Comparison of ENCODE assay signal across 16 cellular contexts in the genomic region with DNA sequence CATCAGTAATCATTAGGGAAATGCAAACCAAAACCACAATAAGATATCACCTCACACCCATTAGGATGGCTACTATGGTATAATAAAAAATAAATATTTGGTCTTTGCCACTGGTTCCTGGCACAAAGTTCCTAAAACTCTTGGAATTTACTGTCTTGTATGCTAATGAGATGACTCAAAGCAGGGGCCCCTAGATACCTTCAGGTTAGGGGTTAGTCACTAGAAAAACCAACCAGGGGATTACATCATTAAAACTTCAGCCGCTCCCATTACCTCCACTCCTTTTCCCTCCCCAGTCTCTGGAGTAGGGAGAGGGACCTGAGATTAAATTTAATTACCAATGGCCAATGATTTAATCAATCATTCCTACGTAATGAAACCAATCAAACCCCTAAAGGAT. TPM values are rescaled to one million over a fixed set of nuclear protein-coding genes. Genes with fewer than 3 reads are reported as not detected.
DNase-seq lines count a peak whose midpoint lies in the region; ATAC-seq and TF ChIP-seq lines count a peak whose summit lies in the region.
"Had no signal": no experiment of that assay in that cellular context is flagged by ENCODE, and none has a peak within 500 bp of the region (broad histone marks: within the 10 kb centered on the region; RNA-seq: fewer than 3 reads in every experiment).

No MANE protein-coding gene starts in this region.

- H3K36me3 ChIP-seq in IMR-90 (ENCODE audit: control insufficient read depth, insufficient read depth, low read length) = no peaks in the 10 kb centered on the region

- no peaks in the 10 kb centered on the region for H3K9me3 Mint-ChIP-seq in naive thymus-derived CD8-positive, alpha-beta T cell
- H3K9me3 Mint-ChIP-seq: activated CD4-positive, alpha-beta memory T cell treated with anti-CD3 and anti-CD28 coated beads, Interleukin-2, amount 10 ng/mL, durations not matched to agents 7 days and 5 days; stimulated activated memory B cell treated with anti-CD40 and anti-IgM and Interleukin-4, amounts not matched to agents 10 μg/mL and 1 μg/mL and 100 μg/mL, for 72 hours had no signal

- TF ChIP-seq POLR2A in IMR-90 (IDR thresholded peaks at IDR 0.05; ENCODE audit: low read depth, low read length) = no peak

- no peak overlapping the region for H2BK15ac ChIP-seq in IMR-90 (ENCODE audit: low read depth, low read length)

- BruUV-seq in IMR-90 (replicated peaks; lab: Mats Ljungman, UMichigan) = no TSS peak

- no peak overlapping the region for H2AK9ac ChIP-seq in IMR-90 (replicated peaks; ENCODE audit: low read depth, low read length, poor library complexity)

- no peak overlapping the region for H2AFZ ChIP-seq in IMR-90 (replicated peaks; ENCODE audit: low read length, poor library complexity)

- H2AK5ac ChIP-seq in IMR-90 (ENCODE audit: low read depth, low read length) = no peak overlapping the region

- no peak overlapping the region for H3K23ac ChIP-seq in IMR-90 (ENCODE audit: low read depth, low read length)

- H3K79me1 ChIP-seq in IMR-90 (ENCODE audit: low read depth in 1 of 2, low read length in 2 of 2) = no peaks in the 10 kb centered on the region

- dilution Hi-C loops in IMR-90 (cut with HindIII; ENCODE audit: low sequenced_read_pairs, unreplicated experiment) = no loop called here

- no peak overlapping the region for H4K91ac ChIP-seq in IMR-90 (ENCODE audit: insufficient read depth, low read depth, low read length)

- no peak overlapping the region for H3K27ac Mint-ChIP-seq in naive thymus-derived CD8-positive, alpha-beta T cell
- H3K27ac Mint-ChIP-seq: activated CD4-positive, alpha-beta memory T cell treated with anti-CD3 and anti-CD28 coated beads, Interleukin-2, amount 10 ng/mL, durations not matched to agents 7 days and 5 days; stimulated activated memory B cell treated with anti-CD40 and anti-IgM and Interleukin-4, amounts not matched to agents 10 μg/mL and 1 μg/mL and 100 μg/mL, for 72 hours had no signal

- TF ChIP-seq CTCF in IMR-90 (conservative IDR thresholded peaks at IDR 0.05; ENCODE audit: low read depth, low read length) (no peak), GM10248 (IDR thresholded peaks at IDR 0.05; ENCODE audit: control extremely low read depth, extremely low read depth, low read depth, missing control alignments) (no peak)

- no peak overlapping the region for H2BK5ac ChIP-seq in IMR-90 (ENCODE audit: low read depth, low read length, poor library complexity, severe bottlenecking)

- no peaks in the 10 kb centered on the region for H3K4me1 ChIP-seq in IMR-90 (ENCODE audit: control insufficient read depth, insufficient read depth, low read length)

- no peak overlapping the region for H3K4me2 ChIP-seq in IMR-90 (ENCODE audit: low read depth, low read length)

- no peaks in the 10 kb centered on the region for H4K20me1 ChIP-seq in IMR-90 (ENCODE audit: insufficient read depth, low read length)

- TF ChIP-seq RAD21 in IMR-90 (IDR thresholded peaks at IDR 0.05; ENCODE audit: low read length) = no peak

- H3K9me3 ChIP-seq in IMR-90 (ENCODE audit: control insufficient read depth, insufficient read depth, low read length) = no peaks in the 10 kb centered on the region

- H3K4ac ChIP-seq in IMR-90 (ENCODE audit: low read depth, low read length) = no peak overlapping the region

- in situ Hi-C loops in Caki2 (cut with HindIII; ENCODE audit: low pct_unique_long_range_greater_than_20kb, low sequenced_read_pairs) (no loop called here), IMR-90 (cut with MboI; ENCODE audit: low sequenced_read_pairs) (no loop called here)

- H3K9ac ChIP-seq in IMR-90 (ENCODE audit: low read depth, low read length) = no peak overlapping the region

- peaks cover 2% of the 10 kb centered on the region; the same call in 1 of the 2 replicates for H3K27me3 ChIP-seq in IMR-90 (ENCODE audit: control insufficient read depth, insufficient read depth, low read length)
- H3K27me3 ChIP-seq: dorsolateral prefrontal cortex had no signal

- H2BK20ac ChIP-seq in IMR-90 (ENCODE audit: low read depth, low read length) = no peak overlapping the region

- H3K14ac ChIP-seq in IMR-90 (replicated peaks; ENCODE audit: low read depth, low read length) = no peak overlapping the region

- H4K5ac ChIP-seq in IMR-90 (ENCODE audit: low read depth, low read length) = no peak overlapping the region

- WGBS in IMR-90 (ENCODE audit: extremely low coverage in 2 of 2, insufficient read length in 1 of 2), 2 experiments = no CpG with 5 or more reads among the region's 2 CpGs

- no peak overlapping the region for H2BK120ac ChIP-seq in IMR-90 (ENCODE audit: low read depth, low read length)

- H3K9me1 ChIP-seq in IMR-90 (ENCODE audit: insufficient read depth, low read length) = no peaks in the 10 kb centered on the region

- peak; percentile 22 for ATAC-seq in IMR-90 (ENCODE audit: low read depth)
- ATAC-seq in naive thymus-derived CD8-positive, alpha-beta T cell = no peak
- ATAC-seq: K562; stimulated activated memory B cell treated with anti-CD40 and anti-IgM and Interleukin-4, amounts not matched to agents 10 μg/mL and 1 μg/mL and 100 μg/mL, for 72 hours had no signal

- CTCF ChIA-PET in IMR-90 (lab: Yijun Ruan, JAX) = no interaction called here
- CTCF ChIA-PET in GM10248 (lab: Yijun Ruan, JAX) = no interaction called here

- no peak overlapping the region for H3K18ac ChIP-seq in IMR-90 (ENCODE audit: low read depth, low read length)

- peaks cover 4 to 21% (median 17%) of the 10 kb centered on the region in 5 donors for H3K27me3 Mint-ChIP-seq in naive thymus-derived CD8-positive, alpha-beta T cell

- intact Hi-C loops in IMR-90 (cut with micrococcal nuclease) = no loop called here

- H3K4me3 Mint-ChIP-seq in naive thymus-derived CD8-positive, alpha-beta T cell = no peak overlapping the region
- H3K4me3 Mint-ChIP-seq: activated CD4-positive, alpha-beta memory T cell treated with anti-CD3 and anti-CD28 coated beads, Interleukin-2, amount 10 ng/mL, durations not matched to agents 7 days and 5 days; stimulated activated memory B cell treated with anti-CD40 and anti-IgM and Interleukin-4, amounts not matched to agents 10 μg/mL and 1 μg/mL and 100 μg/mL, for 72 hours had no signal

- no peak overlapping the region for H4K8ac ChIP-seq in IMR-90 (ENCODE audit: low read depth in 2 of 2, low read length in 2 of 2)

- no peak overlapping the region for H3K27ac ChIP-seq in IMR-90 (ENCODE audit: insufficient read depth, low read length)
- H3K27ac ChIP-seq: dorsolateral prefrontal cortex had no signal

- POLR2A ChIA-PET in IMR-90 (lab: Charles Lee; ENCODE audit: unreplicated experiment) = no interaction called here
- POLR2A ChIA-PET in naive thymus-derived CD8-positive, alpha-beta T cell (lab: Charles Lee) = interaction anchor here (0.6 kb wide), 1 partner anchor 116 kb away, joined by 7 read pairs; no protein-coding TSS in a partner anchor
- POLR2A ChIA-PET in GM10248 (lab: Yijun Ruan, JAX) = no interaction called here

- DNase-seq in Caki2 (ENCODE audit: low read depth) = peak; percentile 79
- peak; percentile 57 for DNase-seq in IMR-90
- peak; percentile 80 for DNase-seq in astrocyte of the hippocampus (ENCODE audit: low read depth, low spot score)
- peak; percentile 27 for DNase-seq in iPS-NIHi7 (ENCODE audit: extremely low spot score)
- no peak for DNase-seq in naive thymus-derived CD8-positive, alpha-beta T cell
- no peak for DNase-seq in GM10248 (ENCODE audit: extremely low spot score)
- no peak for DNase-seq in RKO (ENCODE audit: low spot score)
- DNase-seq in T1000 (lab: John Stamatoyannopoulos, UW) = no peak
- DNase-seq: activated CD4-positive, alpha-beta memory T cell treated with anti-CD3 and anti-CD28 coated beads, Interleukin-2, amount 10 ng/mL, durations not matched to agents 7 days and 5 days; aorta; dorsolateral prefrontal cortex; H7; midbrain; NCI-H1417 had no signal

- no peaks in the 10 kb centered on the region for H3K4me1 Mint-ChIP-seq in naive thymus-derived CD8-positive, alpha-beta T cell
- H3K4me1 Mint-ChIP-seq: activated CD4-positive, alpha-beta memory T cell treated with anti-CD3 and anti-CD28 coated beads, Interleukin-2, amount 10 ng/mL, durations not matched to agents 7 days and 5 days; stimulated activated memory B cell treated with anti-CD40 and anti-IgM and Interleukin-4, amounts not matched to agents 10 μg/mL and 1 μg/mL and 100 μg/mL, for 72 hours had no signal

- no peak overlapping the region for H3K4me3 ChIP-seq in IMR-90 (ENCODE audit: insufficient read depth, low read depth, low read length)
- H3K4me3 ChIP-seq: dorsolateral prefrontal cortex, K562 had no signal

- no peak overlapping the region for H3K56ac ChIP-seq in IMR-90 (ENCODE audit: extremely low read depth, insufficient read depth, low read length)

- no peaks in the 10 kb centered on the region for H3K36me3 Mint-ChIP-seq in naive thymus-derived CD8-positive, alpha-beta T cell
- H3K36me3 Mint-ChIP-seq: stimulated activated memory B cell treated with anti-CD40 and anti-IgM and Interleukin-4, amounts not matched to agents 10 μg/mL and 1 μg/mL and 100 μg/mL, for 72 hours had no signal

TF ChIP-seq in IMR-90, 13 proteins besides CTCF, POLR2A, EP300 and RAD21 (continues in another document):
- no peak for TF ChIP-seq MAFK (IDR thresholded peaks at IDR 0.05; ENCODE audit: low read depth, low read length)
- no peak for TF ChIP-seq MAZ (IDR thresholded peaks at IDR 0.05; ENCODE audit: borderline replicate concordance, low read depth, low read length)
- TF ChIP-seq MXI1 (IDR thresholded peaks at IDR 0.05; ENCODE audit: borderline replicate concordance, low read depth, low read length) = no peak
- TF ChIP-seq BHLHE40 (IDR thresholded peaks at IDR 0.05; ENCODE audit: low read depth, low read length) = no peak
- TF ChIP-seq SMC3 (IDR thresholded peaks at IDR 0.05; ENCODE audit: low read depth, low read length) = no peak
- TF ChIP-seq CHD1 (IDR thresholded peaks at IDR 0.05; ENCODE audit: low read depth, low read length) = no peak
- no peak for TF ChIP-seq RFX5 (IDR thresholded peaks at IDR 0.05; ENCODE audit: low read depth, low read length)
- TF ChIP-seq, protein P1, sequence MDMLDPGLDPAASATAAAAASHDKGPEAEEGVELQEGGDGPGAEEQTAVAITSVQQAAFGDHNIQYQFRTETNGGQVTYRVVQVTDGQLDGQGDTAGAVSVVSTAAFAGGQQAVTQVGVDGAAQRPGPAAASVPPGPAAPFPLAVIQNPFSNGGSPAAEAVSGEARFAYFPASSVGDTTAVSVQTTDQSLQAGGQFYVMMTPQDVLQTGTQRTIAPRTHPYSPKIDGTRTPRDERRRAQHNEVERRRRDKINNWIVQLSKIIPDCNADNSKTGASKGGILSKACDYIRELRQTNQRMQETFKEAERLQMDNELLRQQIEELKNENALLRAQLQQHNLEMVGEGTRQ (IDR thresholded peaks at IDR 0.05; ENCODE audit: low read depth, low read length) = no peak

RNA-seq across cellular contexts. Expression of gene THSD1, which starts 49.6 kb away (rescaled TPM):
- total RNA-seq in Caki2 (2014; rRNA removed; shearing (Covaris generic); ENCODE audit: low replicate concordance) = 45.2 and 47.5 TPM in 2 replicates
- total RNA-seq in IMR-90 (2012; rRNA removed) = 14.7 and 19.0 TPM in 2 replicates
- polyA plus RNA-seq in IMR-90 (2012; rRNA removed) = 10.9 and 12.1 TPM in 2 replicates
- polyA plus RNA-seq in IMR-90 (2012; cell fraction: cytosol; rRNA removed) = 7.1 and 8.5 TPM in 2 replicates
- polyA plus RNA-seq in IMR-90 (2012; cell fraction: nucleus; rRNA removed; ENCODE audit: low replicate concordance) = 10.3 and 11.6 TPM in 2 replicates
- 1 to 10 TPM in 1 of 2 experiments, under 1 TPM in 1; 0.60 to 1.1 TPM for total RNA-seq in naive thymus-derived CD8-positive, alpha-beta T cell
- polyA plus RNA-seq in naive thymus-derived CD8-positive, alpha-beta T cell = under 1 TPM in 1 of 3 donors, not detected in 2; 0.23 TPM

Comparison
In these comparisons a context has a peak if more than half of its experiments do, and no peak if none do; other contexts are left out.
1. DNase-seq: peak in Caki2 (single experiment), IMR-90 (single experiment), astrocyte of the hippocampus (single experiment) and iPS-NIHi7 (single experiment); none in naive thymus-derived CD8-positive, alpha-beta T cell (0 of 10), GM10248 (single experiment), RKO (single experiment) and T1000 (single experiment).